ENCODE assay signal across 15 cellular contexts in genomic region chr3:158991146-158991705, GRCh38.
DNase-seq lines count a peak whose midpoint lies in the region; FAIRE-seq and TF ChIP-seq lines count a peak whose summit lies in the region.
"Had no signal": no experiment of that assay in that cellular context is flagged by ENCODE, and none has a peak within 500 bp of the region (broad histone marks: within the 10 kb centered on the region; RNA-seq: fewer than 3 reads in every experiment).

No MANE protein-coding gene starts in this region.

- no peak for FAIRE-seq in small intestine (lab: Jason Lieb, UNC)
- FAIRE-seq: A549 had no signal

- no peaks in the 10 kb centered on the region for H4K20me1 ChIP-seq in smooth muscle cell (ENCODE audit: low read depth)

- H3K27ac ChIP-seq in small intestine (ENCODE audit: low read depth in 1 of 2, low read length in 1 of 2) (no peak overlapping the region), smooth muscle cell (ENCODE audit: low read depth) (no peak overlapping the region)
- H3K27ac ChIP-seq: A549, ascending aorta, ovary, vagina had no signal

- no peaks in the 10 kb centered on the region for H3F3A ChIP-seq in smooth muscle cell (ENCODE audit: low read depth)

- H3K36me3 ChIP-seq in small intestine (ENCODE audit: control insufficient read depth in 2 of 2, insufficient read depth in 2 of 2, low read length in 2 of 2): no peaks in the 10 kb centered on the region
- H3K36me3 ChIP-seq in smooth muscle cell (ENCODE audit: low read depth): no peaks in the 10 kb centered on the region
- H3K36me3 ChIP-seq: ascending aorta, ovary, vagina had no signal

- H3K79me2 ChIP-seq in smooth muscle cell (ENCODE audit: low read depth): no peaks in the 10 kb centered on the region

- H3K27me3 ChIP-seq in small intestine (ENCODE audit: control insufficient read depth in 2 of 2, insufficient read depth in 2 of 2, low read length in 2 of 2) (no peaks in the 10 kb centered on the region), smooth muscle cell (ENCODE audit: low read depth) (no peaks in the 10 kb centered on the region)
- H3K27me3 ChIP-seq: ascending aorta, ovary, vagina had no signal

- no peak overlapping the region for H3K4me2 ChIP-seq in smooth muscle cell
- H3K4me2 ChIP-seq: A549 had no signal

- DNase-seq in NCI-H2081 (lab: John Stamatoyannopoulos, UW) (peak; percentile 44 to 50), NCI-H2081 treated with DMSO at 0.1 percent for 48 hours (lab: John Stamatoyannopoulos, UW) (no peak), NCI-H510A (lab: John Stamatoyannopoulos, UW) (peak; percentile 87), ecto neural progenitor cell (ENCODE audit: low spot score) (peak; percentile 47), small intestine (peak; percentile 9), smooth muscle cell (lab: John Stamatoyannopoulos, UW; ENCODE audit: unreplicated experiment) (no peak), CD1c-positive myeloid dendritic cell (ENCODE audit: extremely low spot score) (no peak)
- no peak for DNase-seq in NK-92 treated with Interleukin-12 subunit alpha and Interleukin-12 subunit beta, amount 100 ng/mL, for 24 hours (lab: John Stamatoyannopoulos, UW)
- DNase-seq: activated CD4-positive, alpha-beta T cell treated with anti-CD3 and anti-CD28 coated beads for 4 hours; effector CD4-positive, alpha-beta T cell; ovary had no signal

- H3K4me3 ChIP-seq in small intestine (ENCODE audit: low read depth in 1 of 2, low read length in 2 of 2) (no peak overlapping the region), smooth muscle cell (no peak overlapping the region)
- H3K4me3 ChIP-seq: A549, ascending aorta, lung, ovary, vagina had no signal

- H3K4me1 ChIP-seq in small intestine (ENCODE audit: control insufficient read depth in 2 of 2, insufficient read depth in 1 of 2, low read depth in 1 of 2, low read length in 1 of 2) (no peaks in the 10 kb centered on the region), smooth muscle cell (ENCODE audit: low read depth) (no peaks in the 10 kb centered on the region)
- H3K4me1 ChIP-seq: A549, ascending aorta, vagina had no signal

- H3K9ac ChIP-seq in smooth muscle cell (ENCODE audit: low read depth): no peak overlapping the region

- no peak for TF ChIP-seq CTCF in smooth muscle cell (IDR thresholded peaks at IDR 0.05; ENCODE audit: borderline replicate concordance, insufficient read depth, poor library complexity, severe bottlenecking)

- WGBS in small intestine, 3 donors: 25 to 28% (median 28%) methylated on average over 6 of the region's 6 CpGs
- WGBS in smooth muscle cell (ENCODE audit: low lambda C conversion rate): 28% methylated on average over 6 of the region's 6 CpGs

- H3K9me3 ChIP-seq in small intestine (ENCODE audit: control insufficient read depth, low read depth) (no peaks in the 10 kb centered on the region), smooth muscle cell (replicated peaks; ENCODE audit: low read depth) (no peaks in the 10 kb centered on the region)
- H3K9me3 ChIP-seq: A549, ascending aorta, ovary, vagina had no signal

- no peak overlapping the region for H2AFZ ChIP-seq in smooth muscle cell (ENCODE audit: low read depth)

Comparison
In these comparisons a context has a peak if more than half of its experiments do, and no peak if none do; other contexts are left out.
1. DNase-seq: peak in NCI-H2081 (2 of 2), NCI-H510A (single experiment), ecto neural progenitor cell (single experiment) and small intestine (single experiment); none in NCI-H2081 treated with DMSO at 0.1 percent for 48 hours (single experiment), NK-92 treated with Interleukin-12 subunit alpha and Interleukin-12 subunit beta, amount 100 ng/mL, for 24 hours (single experiment), smooth muscle cell (single experiment) and CD1c-positive myeloid dendritic cell (single experiment).